ENCODE assay signal across 8 cellular contexts in the genomic region with DNA sequence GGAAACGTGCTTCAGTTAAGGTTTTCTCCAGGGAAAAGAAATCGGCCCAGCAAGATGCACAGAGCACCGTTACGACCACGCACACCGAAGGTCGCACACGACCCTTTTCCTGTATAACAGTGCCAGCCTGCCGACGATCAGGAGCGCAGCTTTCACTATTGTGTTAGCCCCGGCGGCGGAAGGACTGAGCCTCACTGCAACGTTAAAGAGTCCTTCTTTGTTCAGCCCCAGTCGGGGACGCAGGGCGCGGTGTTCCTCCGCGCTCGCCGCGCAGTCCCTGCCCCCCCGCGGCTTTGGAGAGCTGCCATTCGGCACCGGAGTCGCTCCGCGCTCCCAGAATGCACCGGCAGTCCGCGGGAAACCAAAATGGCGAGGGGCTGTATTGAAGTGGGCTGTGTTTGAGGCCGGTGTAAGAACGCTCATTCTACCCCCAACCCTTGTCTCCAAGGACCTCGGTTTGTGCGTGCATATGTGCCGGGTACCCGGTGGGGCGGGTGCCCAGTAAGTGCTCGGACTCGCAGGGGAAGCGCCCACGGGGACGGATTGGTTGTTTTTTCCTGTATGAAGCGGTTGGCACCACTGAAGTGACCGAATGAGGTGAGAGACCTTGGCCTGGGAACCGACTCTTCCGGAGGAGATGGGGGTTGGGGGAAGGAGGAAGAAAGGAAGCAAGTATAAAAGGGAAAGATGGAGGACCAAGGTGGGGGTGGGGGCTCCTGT. TPM values are rescaled to one million over a fixed set of nuclear protein-coding genes. Genes with fewer than 3 reads are reported as not detected.
A peak's percentile ranks its signal among the peaks of the same experiment; 100 is the strongest.
DNase-seq lines count a peak whose midpoint lies in the region; ATAC-seq, FAIRE-seq and TF ChIP-seq lines count a peak whose summit lies in the region.

A gene (plus strand): TSS at position 349 of the 720 bp plus-strand sequence. CDS start 244 bp downstream, at position 593.

- DNase-seq in BE2C = peak; percentile 90
- peak; percentile 61 for DNase-seq in GM19239 (ENCODE audit: insufficient read length, low spot score)
- peak; percentile 90 to 98 for DNase-seq in NCI-H524 (lab: John Stamatoyannopoulos, UW)
- DNase-seq in activated CD4-positive, alpha-beta T cell treated with anti-CD3 and anti-CD28 coated beads for 24 hours (ENCODE audit: low read depth in 2 of 2) = peak; percentile 90 to 93
- peak; percentile 98 for DNase-seq in choroid plexus epithelial cell (ENCODE audit: low read depth)
- peak; percentile 75 for DNase-seq in kidney epithelial cell (ENCODE audit: low read depth)
- DNase-seq in stimulated activated CD4-positive, alpha-beta T cell treated with anti-CD3 and anti-CD28 coated beads, Interleukin-15, amount 100 ng/mL, for 24 hours = peak; percentile 97

- no peaks in the 10 kb centered on the region for H3K4me1 ChIP-seq in BE2C

- TF ChIP-seq CTCF in BE2C (IDR thresholded peaks at IDR 0.05; ENCODE audit: low read depth, low read length) (no peak), choroid plexus epithelial cell (conservative IDR thresholded peaks at IDR 0.05; ENCODE audit: low read depth, low read length) (no peak), kidney epithelial cell (IDR thresholded peaks at IDR 0.05; ENCODE audit: insufficient read depth, low read length, poor library complexity, severe bottlenecking) (no peak)

- H3K27me3 ChIP-seq in BE2C (no peaks in the 10 kb centered on the region), kidney epithelial cell (ENCODE audit: control insufficient read depth, insufficient read depth, low read length) (no peaks in the 10 kb centered on the region)

- H3K36me3 ChIP-seq in BE2C (peaks cover 3% of the 10 kb centered on the region; the same call in 1 of the 2 replicates), kidney epithelial cell (ENCODE audit: control insufficient read depth, insufficient read depth, low read length) (no peaks in the 10 kb centered on the region)

- no peaks in the 10 kb centered on the region for H3K9me3 ChIP-seq in BE2C

- peak within 1 kb of the TSS; percentile 88 for H3K4me3 ChIP-seq in BE2C (ENCODE audit: low read depth, low read length)
- peak within 1 kb of the TSS; percentile 90 for H3K4me3 ChIP-seq in choroid plexus epithelial cell (ENCODE audit: low read depth, low read length)
- H3K4me3 ChIP-seq in kidney epithelial cell (ENCODE audit: low read depth, low read length) = peak within 1 kb of the TSS; percentile 63

- ATAC-seq in HG03442 (IDR thresholded peaks at IDR 0.05; ENCODE audit: unreplicated experiment) = peak; percentile 72

- FAIRE-seq in GM19239 (lab: Jason Lieb, UNC) = peak; percentile 92

RNA-seq across cellular contexts. Expression of the gene that starts here (rescaled TPM):
- 9.9 TPM for polyA plus RNA-seq in BE2C (2012; ENCODE audit: insufficient read depth, insufficient read length, low read depth)
- total RNA-seq in kidney epithelial cell = 18.1 and 24.6 TPM in 2 replicates

Comparison
In these comparisons a context has a peak if more than half of its experiments do, and no peak if none do; other contexts are left out.
1. Peak in every context shown above with its lines: DNase-seq, ATAC-seq and H3K4me3 ChIP-seq.